31 cellular contexts compared by ENCODE assay signal in the genomic region with DNA sequence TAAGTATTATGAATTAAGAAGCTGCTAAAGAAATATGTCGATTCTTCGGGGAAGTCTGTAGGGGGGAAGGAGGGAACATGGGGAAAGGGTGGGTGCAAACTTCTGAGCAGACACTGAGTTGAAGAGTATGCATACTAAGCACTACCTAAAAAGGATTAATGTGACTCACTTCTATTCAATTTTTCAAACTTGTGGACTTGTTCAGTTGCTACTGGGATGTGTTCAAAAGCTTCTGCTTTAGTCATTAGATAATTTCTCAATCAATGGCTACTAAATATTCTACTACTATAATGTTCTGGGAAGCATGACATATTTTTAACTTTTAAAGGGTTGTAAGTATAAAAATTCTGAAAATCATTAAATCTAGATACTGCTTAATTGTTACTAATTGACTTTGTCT.
"Had no signal": no experiment of that assay in that cellular context is flagged by ENCODE, and none has a peak within 500 bp of the region (broad histone marks: within the 10 kb centered on the region; RNA-seq: fewer than 3 reads in every experiment).

No MANE protein-coding gene starts in this region.

- FAIRE-seq: endometrium, endothelial cell of umbilical vein, frontal cortex had no signal

- H3K36me3 ChIP-seq: cardiac muscle cell, colonic mucosa, esophagus squamous epithelium had no signal

- H3K4me3 ChIP-seq: body of pancreas, cardiac muscle cell, colonic mucosa, esophagus squamous epithelium had no signal

- H3K4me3 Mint-ChIP-seq: activated CD4-positive, alpha-beta memory T cell treated with anti-CD3 and anti-CD28 coated beads for 36 hours; activated CD4-positive, alpha-beta T cell treated with anti-CD3 and anti-CD28 coated beads for 36 hours; activated CD4-positive, alpha-beta T cell treated with anti-CD3 and anti-CD28 coated beads, Interleukin-2, amount 10 ng/mL, durations not matched to agents 24 days and 14 days; activated CD8-positive, alpha-beta memory T cell treated with anti-CD3 and anti-CD28 coated beads, Interleukin-2, amount 10 ng/mL, durations not matched to agents 7 days and 5 days; activated CD8-positive, alpha-beta T cell treated with anti-CD3 and anti-CD28 coated beads, Interleukin-2, amount 10 ng/mL, durations not matched to agents 7 days and 5 days; activated naive CD4-positive, alpha-beta T cell treated with anti-CD3 and anti-CD28 coated beads for 36 hours; activated naive CD8-positive, alpha-beta T cell treated with anti-CD3 and anti-CD28 coated beads, Interleukin-2, amount 10 ng/mL, durations not matched to agents 7 days and 5 days; activated T-helper 1 cell treated with anti-CD3 and anti-CD28 coated beads, Interleukin-12 subunit alpha, Interleukin-12 subunit beta, Interleukin-2, Interleukin-4 antibody, amounts not matched to agents 30 ng/mL and 10 ng/mL and 1 ng/mL, durations not matched to agents 14 hours and 24 hours and 36 hours had no signal

- H3K9me3 Mint-ChIP-seq: activated CD4-positive, alpha-beta memory T cell treated with anti-CD3 and anti-CD28 coated beads for 36 hours; activated CD4-positive, alpha-beta T cell treated with anti-CD3 and anti-CD28 coated beads, Interleukin-2, amount 10 ng/mL, durations not matched to agents 24 days and 14 days; activated naive CD4-positive, alpha-beta T cell treated with anti-CD3 and anti-CD28 coated beads for 36 hours; activated naive CD4-positive, alpha-beta T cell treated with anti-CD3 and anti-CD28 coated beads, Interleukin-2, amount 50 U/mL, for 72 hours; activated naive CD8-positive, alpha-beta T cell treated with anti-CD3 and anti-CD28 coated beads, Interleukin-2, amount 10 ng/mL, durations not matched to agents 7 days and 5 days; activated T-helper 1 cell treated with anti-CD3 and anti-CD28 coated beads, Interleukin-12 subunit alpha, Interleukin-12 subunit beta, Interleukin-2, Interleukin-4 antibody, amounts not matched to agents 30 ng/mL and 10 ng/mL and 1 ng/mL, durations not matched to agents 14 hours and 24 hours and 36 hours; activated T-helper 2 cell treated with anti-CD3 and anti-CD28 coated beads, Interferon-gamma antibody, Interleukin-2, Interleukin-4, amounts not matched to agents 10 μg/mL and 5 μg/mL and 100 μg/mL, durations not matched to agents 14 hours and 24 hours and 36 hours had no signal

- H3K9me3 ChIP-seq: body of pancreas, colonic mucosa, esophagus squamous epithelium had no signal

- DNase-seq: activated CD4-positive, alpha-beta memory T cell treated with anti-CD3 and anti-CD28 coated beads for 36 hours; activated CD4-positive, alpha-beta T cell treated with anti-CD3 and anti-CD28 coated beads for 36 hours; activated CD4-positive, alpha-beta T cell treated with anti-CD3 and anti-CD28 coated beads, Interleukin-2, amount 10 ng/mL, durations not matched to agents 24 days and 14 days; activated CD4-positive, CD25-positive, alpha-beta regulatory T cell; activated CD4-positive, CD25-positive, alpha-beta regulatory T cell treated with anti-CD3 and anti-CD28 coated beads, Interleukin-2, amount 50 U/mL, for 72 hours; activated CD8-positive, alpha-beta memory T cell treated with anti-CD3 and anti-CD28 coated beads, Interleukin-2, amount 10 ng/mL, durations not matched to agents 7 days and 5 days; activated CD8-positive, alpha-beta memory T cell treated with anti-CD3 and anti-CD28 coated beads, Interleukin-2, amount 50 U/mL, for 4 hours; activated CD8-positive, alpha-beta T cell treated with anti-CD3 and anti-CD28 coated beads, Interleukin-2, amount 10 ng/mL, durations not matched to agents 7 days and 5 days; activated effector memory CD4-positive, alpha-beta T cell treated with anti-CD3 and anti-CD28 coated beads, Interleukin-2, amount 50 U/mL, for 16 hours; activated naive CD4-positive, alpha-beta T cell treated with anti-CD3 and anti-CD28 coated beads for 36 hours; activated naive CD8-positive, alpha-beta T cell treated with anti-CD3 and anti-CD28 coated beads, Interleukin-2, amount 10 ng/mL, durations not matched to agents 7 days and 5 days; activated T-cell treated with anti-CD3 and anti-CD28 coated beads, Interleukin-2, amount 50 U/mL, for 1 hour; activated T-cell treated with anti-CD3 and anti-CD28 coated beads, Interleukin-2, amount 50 U/mL, for 48 hours; amygdala; aorta; body of pancreas; central memory CD4-positive, alpha-beta T cell; cerebellar nuclear complex; colonic mucosa; effector CD8-positive, alpha-beta T cell; erythroblast; esophagus squamous epithelium; foreskin fibroblast; T-helper 2 cell had no signal

- H3K27me3 ChIP-seq: body of pancreas, cardiac muscle cell, colonic mucosa, esophagus squamous epithelium had no signal

- H3K27ac ChIP-seq: body of pancreas, cardiac muscle cell, colonic mucosa, esophagus squamous epithelium had no signal

- ATAC-seq: activated CD4-positive, alpha-beta T cell treated with anti-CD3 and anti-CD28 coated beads for 36 hours; activated CD8-positive, alpha-beta memory T cell treated with anti-CD3 and anti-CD28 coated beads, Interleukin-2, amount 10 ng/mL, durations not matched to agents 7 days and 5 days; activated CD8-positive, alpha-beta T cell treated with anti-CD3 and anti-CD28 coated beads, Interleukin-2, amount 10 ng/mL, durations not matched to agents 7 days and 5 days; activated naive CD4-positive, alpha-beta T cell treated with anti-CD3 and anti-CD28 coated beads, Interleukin-2, amount 50 U/mL, for 72 hours; body of pancreas had no signal

- H3K36me3 Mint-ChIP-seq: activated CD4-positive, alpha-beta memory T cell treated with anti-CD3 and anti-CD28 coated beads for 36 hours; activated CD8-positive, alpha-beta memory T cell treated with anti-CD3 and anti-CD28 coated beads, Interleukin-2, amount 10 ng/mL, durations not matched to agents 7 days and 5 days; activated naive CD4-positive, alpha-beta T cell treated with anti-CD3 and anti-CD28 coated beads, Interleukin-2, amount 50 U/mL, for 72 hours; activated naive CD8-positive, alpha-beta T cell treated with anti-CD3 and anti-CD28 coated beads, Interleukin-2, amount 10 ng/mL, durations not matched to agents 7 days and 5 days had no signal

- H3K4me1 ChIP-seq: body of pancreas, colonic mucosa had no signal

- H3K27ac Mint-ChIP-seq: activated CD4-positive, alpha-beta memory T cell treated with anti-CD3 and anti-CD28 coated beads for 36 hours; activated CD4-positive, alpha-beta T cell treated with anti-CD3 and anti-CD28 coated beads for 36 hours; activated CD4-positive, alpha-beta T cell treated with anti-CD3 and anti-CD28 coated beads, Interleukin-2, amount 10 ng/mL, durations not matched to agents 24 days and 14 days; activated CD8-positive, alpha-beta memory T cell treated with anti-CD3 and anti-CD28 coated beads, Interleukin-2, amount 10 ng/mL, durations not matched to agents 7 days and 5 days; activated CD8-positive, alpha-beta T cell treated with anti-CD3 and anti-CD28 coated beads, Interleukin-2, amount 10 ng/mL, durations not matched to agents 7 days and 5 days; activated naive CD4-positive, alpha-beta T cell treated with anti-CD3 and anti-CD28 coated beads for 36 hours; activated naive CD4-positive, alpha-beta T cell treated with anti-CD3 and anti-CD28 coated beads, Interleukin-2, amount 50 U/mL, for 72 hours; activated naive CD8-positive, alpha-beta T cell treated with anti-CD3 and anti-CD28 coated beads, Interleukin-2, amount 10 ng/mL, durations not matched to agents 7 days and 5 days; activated T-helper 1 cell treated with anti-CD3 and anti-CD28 coated beads, Interleukin-12 subunit alpha, Interleukin-12 subunit beta, Interleukin-2, Interleukin-4 antibody, amounts not matched to agents 30 ng/mL and 10 ng/mL and 1 ng/mL, durations not matched to agents 14 hours and 24 hours and 36 hours; activated T-helper 2 cell treated with anti-CD3 and anti-CD28 coated beads, Interferon-gamma antibody, Interleukin-2, Interleukin-4, amounts not matched to agents 10 μg/mL and 5 μg/mL and 100 μg/mL, durations not matched to agents 14 hours and 24 hours and 36 hours had no signal
